ENCODE assay signal across 9 cellular contexts in the genomic region with DNA sequence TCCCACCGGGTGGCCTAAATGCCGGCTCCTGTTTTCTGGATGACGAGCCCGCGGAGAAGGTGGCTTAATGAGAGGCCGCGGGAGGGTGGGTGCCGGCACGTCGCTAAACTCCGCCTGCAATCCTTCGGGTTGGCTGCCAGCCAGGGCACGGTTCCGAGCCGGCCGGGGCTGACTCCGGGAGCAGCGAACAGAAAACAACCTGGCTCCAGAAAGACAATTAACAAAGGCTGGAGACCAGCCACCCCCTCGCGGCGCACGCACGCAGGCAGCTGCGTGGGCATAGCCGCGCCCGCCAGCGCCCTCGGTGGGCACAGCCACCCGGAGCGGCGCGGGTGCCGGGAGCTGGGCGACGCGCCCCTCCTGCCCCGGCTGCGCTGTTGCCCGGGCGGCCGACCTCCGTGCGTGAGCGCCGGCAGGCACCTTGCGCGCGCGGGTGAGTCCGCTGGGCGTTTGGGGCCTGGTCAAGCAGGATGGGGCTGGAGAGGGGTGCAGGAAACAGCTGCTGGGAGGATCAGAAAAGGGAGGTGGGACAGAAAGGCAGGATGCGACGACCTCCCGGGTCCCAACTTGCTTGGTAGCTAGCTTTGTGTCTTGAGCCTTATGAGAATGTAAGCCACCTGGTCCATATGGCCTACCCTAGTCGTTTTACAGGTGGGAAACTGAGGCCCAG. TPM values are rescaled to one million over a fixed set of nuclear protein-coding genes. Genes with fewer than 3 reads are reported as not detected.
DNase-seq lines count a peak whose midpoint lies in the region; ATAC-seq, FAIRE-seq and TF ChIP-seq lines count a peak whose summit lies in the region.
"Had no signal": no experiment of that assay in that cellular context is flagged by ENCODE, and none has a peak within 500 bp of the region (broad histone marks: within the 10 kb centered on the region; RNA-seq: fewer than 3 reads in every experiment).

A gene with protein sequence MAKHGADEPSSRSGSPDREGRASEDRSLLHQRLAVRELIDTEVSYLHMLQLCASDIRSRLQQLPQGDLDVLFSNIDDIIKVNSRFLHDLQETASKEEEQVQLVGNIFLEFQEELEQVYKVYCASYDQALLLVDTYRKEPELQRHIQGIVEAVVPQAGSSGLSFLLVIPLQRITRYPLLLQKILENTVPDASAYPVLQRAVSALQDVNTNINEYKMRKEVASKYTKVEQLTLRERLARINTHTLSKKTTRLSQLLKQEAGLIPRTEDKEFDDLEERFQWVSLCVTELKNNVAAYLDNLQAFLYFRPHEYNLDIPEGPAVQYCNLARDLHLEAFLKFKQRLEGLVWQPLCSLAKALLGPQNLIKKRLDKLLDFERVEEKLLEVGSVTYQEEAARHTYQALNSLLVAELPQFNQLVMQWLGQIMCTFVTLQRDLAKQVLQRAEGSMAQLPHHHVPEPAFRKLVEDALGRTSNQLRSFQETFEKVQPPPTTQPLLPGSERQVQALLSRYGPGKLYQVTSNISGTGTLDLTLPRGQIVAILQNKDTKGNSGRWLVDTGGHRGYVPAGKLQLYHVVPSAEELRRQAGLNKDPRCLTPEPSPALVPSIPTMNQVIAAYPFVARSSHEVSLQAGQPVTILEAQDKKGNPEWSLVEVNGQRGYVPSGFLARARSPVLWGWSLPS (plus strand): TSS at position 307 of the 670 bp plus-strand sequence. CDS start 16,272 bp downstream, outside the sequence.

- H3K9me3 Mint-ChIP-seq in astrocyte (ENCODE audit: unreplicated experiment): no peaks in the 10 kb centered on the region

- H3K9me3 ChIP-seq in astrocyte (ENCODE audit: insufficient read depth, low read depth, low read length): no peaks in the 10 kb centered on the region
- no peaks in the 10 kb centered on the region for H3K9me3 ChIP-seq in hepatocyte (ENCODE audit: low read depth)
- no peaks in the 10 kb centered on the region for H3K9me3 ChIP-seq in prostate gland

- H3K36me3 ChIP-seq in astrocyte (ENCODE audit: insufficient read depth, low read length): no peaks in the 10 kb centered on the region
- no peaks in the 10 kb centered on the region for H3K36me3 ChIP-seq in hepatocyte (replicated peaks; ENCODE audit: insufficient read depth, low read depth)
- no peaks in the 10 kb centered on the region for H3K36me3 ChIP-seq in prostate gland

- ATAC-seq in GM21576 (IDR thresholded peaks at IDR 0.05; ENCODE audit: unreplicated experiment): no peak

- TF ChIP-seq POLR2A in prostate gland (IDR thresholded peaks at IDR 0.05): peak; percentile 21

- peaks cover 8% of the 10 kb centered on the region for H3K27me3 Mint-ChIP-seq in astrocyte (ENCODE audit: low read depth, unreplicated experiment)

- no peaks in the 10 kb centered on the region for H3K9me2 ChIP-seq in hepatocyte (replicated peaks; ENCODE audit: insufficient read depth)

- H3K9ac ChIP-seq in astrocyte (ENCODE audit: low read length): peak within 1 kb of the TSS; percentile 67

- FAIRE-seq in astrocyte (lab: Jason Lieb, UNC) (no peak), urothelium cell line (lab: Jason Lieb, UNC) (no peak)
- FAIRE-seq: GM18507 had no signal

- H3K4me1 ChIP-seq in astrocyte (ENCODE audit: insufficient read depth, low read length) (peaks cover 4% of the 10 kb centered on the region), hepatocyte (ENCODE audit: insufficient read depth) (peaks cover 15% of the 10 kb centered on the region), prostate gland (replicated peaks) (peaks cover 3% of the 10 kb centered on the region)

- H3K27me3 ChIP-seq in astrocyte (ENCODE audit: insufficient read depth, low read length): no peaks in the 10 kb centered on the region
- no peaks in the 10 kb centered on the region for H3K27me3 ChIP-seq in hepatocyte
- H3K27me3 ChIP-seq in prostate gland (replicated peaks; ENCODE audit: insufficient read depth): no peaks in the 10 kb centered on the region

- H3K4me1 Mint-ChIP-seq in astrocyte (ENCODE audit: low read depth, unreplicated experiment): no peaks in the 10 kb centered on the region

- H3K79me2 ChIP-seq in astrocyte (ENCODE audit: insufficient read depth, low read length) (no peaks in the 10 kb centered on the region), hepatocyte (no peaks in the 10 kb centered on the region)

- DNase-seq in AG08395 (ENCODE audit: low spot score): peak; percentile 58
- DNase-seq in HK-2 (ENCODE audit: unreplicated experiment): peak; percentile 31
- peak; percentile 48 for DNase-seq in SK-MEL-5 (ENCODE audit: low read depth, low spot score)
- no peak for DNase-seq in astrocyte (ENCODE audit: low read depth)
- peak; percentile 77 for DNase-seq in hepatocyte (ENCODE audit: low spot score)
- peak; percentile 89 for DNase-seq in prostate gland (ENCODE audit: low spot score)
- peak; percentile 78 for DNase-seq in urothelium cell line (ENCODE audit: low spot score)

- H4K20me1 ChIP-seq in astrocyte (ENCODE audit: insufficient read depth, low read length) (no peaks in the 10 kb centered on the region), hepatocyte (ENCODE audit: insufficient read depth, poor library complexity, severe bottlenecking) (no peaks in the 10 kb centered on the region)

- intact Hi-C loops in prostate gland (cut with DNase I): no loop called here

- H3K27ac ChIP-seq in astrocyte (ENCODE audit: low read depth, low read length) (no peak within 1 kb of the TSS), hepatocyte (peak within 1 kb of the TSS; percentile 51), prostate gland (peak within 1 kb of the TSS; percentile 89 to 90)

- H2AFZ ChIP-seq in astrocyte (ENCODE audit: low read depth, low read length): peak within 1 kb of the TSS; percentile 93
- H2AFZ ChIP-seq in hepatocyte: peak within 1 kb of the TSS; percentile 83

- H3K36me3 Mint-ChIP-seq in astrocyte (ENCODE audit: low read depth, unreplicated experiment): no peaks in the 10 kb centered on the region

- H3K27ac Mint-ChIP-seq in astrocyte (ENCODE audit: unreplicated experiment): no peak within 1 kb of the TSS

- H3K4me2 ChIP-seq in astrocyte (ENCODE audit: low read length): peak within 1 kb of the TSS; percentile 88
- peak within 1 kb of the TSS; percentile 83 for H3K4me2 ChIP-seq in hepatocyte

- H3K4me3 Mint-ChIP-seq in astrocyte (ENCODE audit: unreplicated experiment): peak within 1 kb of the TSS; percentile 81

- in situ Hi-C loops in SK-MEL-5 (cut with HindIII; ENCODE audit: low pct_unique_long_range_greater_than_20kb, low sequenced_read_pairs): no loop called here

- H3K4me3 ChIP-seq in astrocyte (ENCODE audit: insufficient read depth, low read depth, low read length): peak within 1 kb of the TSS; percentile 59
- peak within 1 kb of the TSS; percentile 47 for H3K4me3 ChIP-seq in hepatocyte
- peak within 1 kb of the TSS; percentile 52 to 56 for H3K4me3 ChIP-seq in prostate gland

- 3% methylated on average over 49 of the region's 56 CpGs for WGBS in hepatocyte (ENCODE audit: low lambda C conversion rate, missing lambda C conversion rate)
- under 1% methylated on average over 55 of the region's 56 CpGs for WGBS in prostate gland

- TF ChIP-seq CTCF in astrocyte (IDR thresholded peaks at IDR 0.05; ENCODE audit: insufficient read depth, low read depth, low read length): no peak
- TF ChIP-seq CTCF in hepatocyte (IDR thresholded peaks at IDR 0.05; ENCODE audit: poor library complexity): no peak
- TF ChIP-seq CTCF in prostate gland (IDR thresholded peaks at IDR 0.05): no peak

RNA-seq across cellular contexts. Expression of the gene that starts here (rescaled TPM):
- 1.8 and 2.6 TPM in 2 replicates for total RNA-seq in SK-MEL-5 (2014; rRNA removed; shearing (Covaris generic))
- 1.8 and 2.2 TPM in 2 replicates for polyA plus RNA-seq in SK-MEL-5 (2015; cell fraction: cytosol; rRNA removed)
- 0.89 and 1.9 TPM in 2 replicates for polyA plus RNA-seq in SK-MEL-5 (2015; cell fraction: nucleus; rRNA removed)
- total RNA-seq in astrocyte: 1.4 and 2.3 TPM in 2 replicates
- total RNA-seq in hepatocyte: 2.0 and 2.3 TPM in 2 replicates
- 2.9 and 3.1 TPM in 2 replicates for polyA plus RNA-seq in hepatocyte
- total RNA-seq in prostate gland: 10 to 100 TPM; 50.4 to 61.1 TPM

Comparison
In these comparisons a context has a peak if more than half of its experiments do, and no peak if none do; other contexts are left out.
1. RNA of the gene that starts here (total RNA-seq): 50.4 to 61.1 TPM in prostate gland; 1.8 to 2.6 TPM in SK-MEL-5, 2.0 to 2.3 TPM in hepatocyte and 1.4 to 2.3 TPM in astrocyte; every median in the first group is over 10 times any median in the second.
2. Peak in every context shown above with its lines, with median percentiles within 50 percentile points of each other: H3K4me3 ChIP-seq.